11 cellular contexts compared by ENCODE assay signal in the genomic region with DNA sequence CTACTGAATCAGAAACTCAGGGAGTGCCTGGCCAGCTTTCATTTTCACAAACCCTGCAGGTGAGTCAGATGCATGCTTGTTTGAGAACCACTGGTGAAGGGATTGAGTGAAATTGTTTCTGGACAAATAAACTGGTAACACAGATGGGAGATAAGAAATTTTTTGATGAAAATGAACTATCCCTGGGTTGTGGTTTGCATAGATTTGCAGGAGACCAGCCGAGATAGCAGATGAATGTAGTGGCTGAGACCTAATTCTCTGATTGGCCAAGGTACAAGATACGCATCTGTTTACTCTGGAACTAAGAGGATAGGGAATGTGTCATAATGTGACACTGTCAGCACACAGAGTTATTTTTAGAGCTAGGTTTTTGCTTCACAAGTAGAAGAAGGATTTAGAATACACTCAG.
A peak's percentile ranks its signal among the peaks of the same experiment; 100 is the strongest.
DNase-seq lines count a peak whose midpoint lies in the region; ATAC-seq, FAIRE-seq and TF ChIP-seq lines count a peak whose summit lies in the region.
"Had no signal": no experiment of that assay in that cellular context is flagged by ENCODE, and none has a peak within 500 bp of the region (broad histone marks: within the 10 kb centered on the region; RNA-seq: fewer than 3 reads in every experiment).

No MANE protein-coding gene starts in this region.

- TF ChIP-seq EP300 in suprapubic skin (IDR thresholded peaks at IDR 0.05), result no peak

- 49% methylated on average over 2 of the region's 2 CpGs for WGBS in suprapubic skin

- no peaks in the 10 kb centered on the region for H3K36me3 ChIP-seq in suprapubic skin

- DNase-seq in AG08396 (ENCODE audit: low spot score), result peak; percentile 53
- DNase-seq in H54 (ENCODE audit: insufficient read length, low spot score), result peak; percentile 14
- peak; percentile 91 for DNase-seq in RPMI7951 (ENCODE audit: low read depth)
- DNase-seq in left ventricle myocardium superior, result no peak
- no peak for DNase-seq in retina
- no peak for DNase-seq in suprapubic skin (ENCODE audit: low spot score in 2 of 2)
- DNase-seq in chondrocyte (ENCODE audit: low spot score), result no peak
- DNase-seq: nephron progenitor cell had no signal

- no peak for FAIRE-seq in H54 (lab: Jason Lieb, UNC)
- FAIRE-seq: TTC549 had no signal

- no peaks in the 10 kb centered on the region for H3K4me1 ChIP-seq in suprapubic skin

- no peaks in the 10 kb centered on the region for H3K9me3 ChIP-seq in suprapubic skin

- peaks cover 16% of the 10 kb centered on the region for H3K4me1 Mint-ChIP-seq in chondrocyte (ENCODE audit: low read depth)
- H3K4me1 Mint-ChIP-seq: nephron progenitor cell had no signal

- no peak overlapping the region for H3K4me3 Mint-ChIP-seq in chondrocyte (ENCODE audit: unreplicated experiment)
- H3K4me3 Mint-ChIP-seq: nephron progenitor cell; stimulated activated naive CD8-positive, alpha-beta T cell treated with anti-CD3 and anti-CD28 coated beads, Interleukin-15, Interleukin-2, amounts not matched to agents 100 ng/mL and 50 ng/mL, for 24 hours had no signal

- no peaks in the 10 kb centered on the region for H3K36me3 Mint-ChIP-seq in chondrocyte (ENCODE audit: low read depth)

- TF ChIP-seq POLR2A in H54 (IDR thresholded peaks at IDR 0.05; ENCODE audit: low read depth, low read length) (no peak), suprapubic skin (IDR thresholded peaks at IDR 0.05) (no peak)

- H3K9me3 Mint-ChIP-seq in chondrocyte (ENCODE audit: low read depth), result no peaks in the 10 kb centered on the region
- H3K9me3 Mint-ChIP-seq: nephron progenitor cell; stimulated activated naive CD8-positive, alpha-beta T cell treated with anti-CD3 and anti-CD28 coated beads, Interleukin-15, Interleukin-2, amounts not matched to agents 100 ng/mL and 50 ng/mL, for 24 hours had no signal

- intact Hi-C loops in left ventricle myocardium superior (cut with micrococcal nuclease), result no loop called here

- TF ChIP-seq CTCF in suprapubic skin (IDR thresholded peaks at IDR 0.05) (no peak), chondrocyte (IDR thresholded peaks at IDR 0.05) (no peak)

- H3K4me3 ChIP-seq in suprapubic skin, result no peak overlapping the region

- no peaks in the 10 kb centered on the region for H3K27me3 Mint-ChIP-seq in chondrocyte (ENCODE audit: low read depth)

- H3K27ac ChIP-seq in suprapubic skin, result no peak overlapping the region

- no peaks in the 10 kb centered on the region for H3K27me3 ChIP-seq in suprapubic skin

- H3K27ac Mint-ChIP-seq in chondrocyte (ENCODE audit: unreplicated experiment), result no peak overlapping the region
- H3K27ac Mint-ChIP-seq: nephron progenitor cell; stimulated activated naive CD8-positive, alpha-beta T cell treated with anti-CD3 and anti-CD28 coated beads, Interleukin-15, Interleukin-2, amounts not matched to agents 100 ng/mL and 50 ng/mL, for 24 hours had no signal

- ATAC-seq in left ventricle myocardium superior, result peak; percentile 57
- ATAC-seq in GM19395 (IDR thresholded peaks at IDR 0.05; ENCODE audit: unreplicated experiment), result no peak

Comparison
In these comparisons a context has a peak if more than half of its experiments do, and no peak if none do; other contexts are left out.
1. DNase-seq: peak in AG08396 (single experiment), H54 (single experiment) and RPMI7951 (single experiment); none in left ventricle myocardium superior (single experiment), retina (single experiment), suprapubic skin (0 of 2) and chondrocyte (single experiment).